In the genomic region with DNA sequence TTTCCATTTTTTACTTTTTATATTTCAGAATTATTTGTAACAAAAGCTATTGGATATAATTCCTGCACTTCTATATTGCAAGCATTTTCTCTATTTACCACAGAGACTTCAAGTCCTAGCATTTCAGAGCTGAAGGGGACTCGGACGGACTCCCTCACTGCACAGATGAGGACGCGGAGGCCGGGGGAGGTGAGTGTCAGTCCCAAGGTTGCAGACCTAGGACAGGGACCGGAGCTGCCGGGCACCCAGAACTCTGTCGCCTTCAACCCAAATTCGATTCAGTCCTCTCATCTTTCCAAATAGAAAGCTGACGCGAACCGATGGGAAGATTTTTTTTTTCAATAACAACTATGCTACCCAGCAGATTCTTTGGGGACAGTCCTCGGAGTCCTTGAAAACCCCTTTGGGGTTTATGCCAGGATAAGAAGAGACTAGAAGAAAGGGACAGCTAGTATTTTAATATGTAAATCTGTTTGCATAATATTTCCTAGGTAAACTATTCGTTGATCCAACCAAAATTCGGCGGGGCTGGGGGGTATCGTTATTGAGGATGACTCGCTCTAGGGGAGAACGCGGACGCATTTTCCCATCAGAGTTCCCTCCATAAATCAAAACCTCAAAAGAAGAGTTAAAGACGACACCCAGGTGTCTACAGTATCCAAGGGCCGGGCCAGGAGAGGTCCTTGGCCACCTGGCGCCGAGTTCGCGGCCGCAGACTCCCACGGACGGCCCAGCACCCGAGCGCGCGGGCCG, we compare ENCODE assay signal across 1 cellular context.
TF ChIP-seq lines count a peak whose summit lies in the region.

No MANE protein-coding gene starts in this region.

TF ChIP-seq in GM12878, 131 proteins besides CTCF, POLR2A, EP300 and RAD21:
- TF ChIP-seq WRNIP1 (IDR thresholded peaks at IDR 0.05; ENCODE audit: borderline replicate concordance, low read depth, low read length) (no peak), EZH2 (IDR thresholded peaks at IDR 0.05; ENCODE audit: borderline replicate concordance, control insufficient read depth, low read depth, low read length) (0 out of 2 replicates have a peak, but pooled peaks have one; percentile 66), FOXM1 (IDR thresholded peaks at IDR 0.05; ENCODE audit: low read depth, low read length) (no peak)
